ENCODE assay signal across 10 cellular contexts in genomic region chr3:197372076-197372661, GRCh38.
DNase-seq lines count a peak whose midpoint lies in the region; ATAC-seq and TF ChIP-seq lines count a peak whose summit lies in the region.
"Had no signal": no experiment of that assay in that cellular context is flagged by ENCODE, and none has a peak within 500 bp of the region (broad histone marks: within the 10 kb centered on the region; RNA-seq: fewer than 3 reads in every experiment).

No MANE protein-coding gene starts in this region.

- DNase-seq in AG10803 (ENCODE audit: low read depth): peak; percentile 97
- peak; percentile 86 for DNase-seq in MG63
- peak; percentile 34 for DNase-seq in dermis blood vessel endothelial cell
- no peak for DNase-seq in activated CD4-positive, alpha-beta memory T cell treated with anti-CD3 and anti-CD28 coated beads for 36 hours
- DNase-seq: GDM1, NCI-H1930 had no signal

- TF ChIP-seq CTCF in AG10803 (conservative IDR thresholded peaks at IDR 0.05; ENCODE audit: low read length) (no peak), nephron (IDR thresholded peaks at IDR 0.05; ENCODE audit: unreplicated experiment in 3 of 3) (no peak)

- H3K27me3 Mint-ChIP-seq in nephron (ENCODE audit: low read depth): peaks cover 15% of the 10 kb centered on the region
- H3K27me3 Mint-ChIP-seq in activated CD4-positive, alpha-beta memory T cell treated with anti-CD3 and anti-CD28 coated beads for 36 hours: peaks cover 10% of the 10 kb centered on the region

- CTCF ChIA-PET in activated CD4-positive, alpha-beta memory T cell treated with anti-CD3 and anti-CD28 coated beads for 36 hours (lab: Charles Lee): no interaction called here

- H3K9me3 ChIP-seq in MG63: no peaks in the 10 kb centered on the region

- H3K36me3 ChIP-seq in MG63: no peaks in the 10 kb centered on the region

- POLR2A ChIA-PET in activated CD4-positive, alpha-beta memory T cell treated with anti-CD3 and anti-CD28 coated beads for 36 hours (lab: Charles Lee): no interaction called here

- peaks cover 3% of the 10 kb centered on the region for H3K36me3 Mint-ChIP-seq in nephron (ENCODE audit: low read depth)
- no peaks in the 10 kb centered on the region for H3K36me3 Mint-ChIP-seq in activated CD4-positive, alpha-beta memory T cell treated with anti-CD3 and anti-CD28 coated beads for 36 hours

- H3K9me3 Mint-ChIP-seq in nephron: no peaks in the 10 kb centered on the region
- no peaks in the 10 kb centered on the region for H3K9me3 Mint-ChIP-seq in activated CD4-positive, alpha-beta memory T cell treated with anti-CD3 and anti-CD28 coated beads for 36 hours

- ATAC-seq in GM19351 (IDR thresholded peaks at IDR 0.05; ENCODE audit: unreplicated experiment) (no peak), HG03095 (IDR thresholded peaks at IDR 0.05; ENCODE audit: unreplicated experiment) (no peak), GM19467 (IDR thresholded peaks at IDR 0.05; ENCODE audit: unreplicated experiment) (no peak)

- intact Hi-C loops in activated CD4-positive, alpha-beta memory T cell treated with anti-CD3 and anti-CD28 coated beads for 36 hours (cut with micrococcal nuclease): no loop called here

- peak overlapping the region in 1 of 3 experiments; percentile 15 for H3K4me3 Mint-ChIP-seq in nephron
- no peak overlapping the region for H3K4me3 Mint-ChIP-seq in activated CD4-positive, alpha-beta memory T cell treated with anti-CD3 and anti-CD28 coated beads for 36 hours

- peaks cover 69% of the 10 kb centered on the region for H3K4me1 Mint-ChIP-seq in nephron
- H3K4me1 Mint-ChIP-seq in activated CD4-positive, alpha-beta memory T cell treated with anti-CD3 and anti-CD28 coated beads for 36 hours (ENCODE audit: low read depth): no peaks in the 10 kb centered on the region

- no peak overlapping the region for H3K4me3 ChIP-seq in AG10803 (ENCODE audit: low read length)
- no peak overlapping the region for H3K4me3 ChIP-seq in MG63

- H3K27ac Mint-ChIP-seq in nephron: peak overlapping the region; percentile 83 to 91 (median 87)
- H3K27ac Mint-ChIP-seq in activated CD4-positive, alpha-beta memory T cell treated with anti-CD3 and anti-CD28 coated beads for 36 hours: no peak overlapping the region

- H3K27me3 ChIP-seq in MG63: no peaks in the 10 kb centered on the region
